In the genomic region with DNA sequence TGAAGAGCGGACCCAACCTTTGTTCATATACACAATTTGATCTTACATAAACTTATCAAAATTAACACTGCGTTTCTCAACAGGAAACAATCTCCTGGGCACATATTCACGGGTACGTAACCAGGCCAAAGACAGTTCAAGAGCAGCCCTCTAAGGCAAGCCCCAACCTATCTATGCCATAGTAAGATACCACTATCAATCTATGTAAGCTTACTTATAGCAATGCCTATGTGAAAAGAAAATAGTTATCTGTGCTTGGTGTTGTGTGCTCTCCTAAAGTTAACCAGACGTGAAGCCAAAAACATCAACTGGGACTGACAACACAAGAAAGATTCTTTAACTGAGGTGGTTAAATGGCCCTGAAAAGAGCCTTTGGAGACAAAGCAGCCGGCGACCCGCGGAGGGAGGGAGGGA, we compare ENCODE assay signal across 8 cellular contexts. TPM values are rescaled to one million over a fixed set of nuclear protein-coding genes. Genes with fewer than 3 reads are reported as not detected.
DNase-seq lines count a peak whose midpoint lies in the region; ATAC-seq and TF ChIP-seq lines count a peak whose summit lies in the region.

No MANE protein-coding gene starts in this region.

- H3K9me3 ChIP-seq in PC-3 (ENCODE audit: low read length) (no peaks in the 10 kb centered on the region), duodenal mucosa (ENCODE audit: control insufficient read depth in 1 of 2, low read length in 2 of 2) (no peaks in the 10 kb centered on the region)

- no peaks in the 10 kb centered on the region for H3K27me3 ChIP-seq in PC-3 (ENCODE audit: low read length)
- no peaks in the 10 kb centered on the region for H3K27me3 ChIP-seq in duodenal mucosa (ENCODE audit: control insufficient read depth in 1 of 2, insufficient read depth in 2 of 2, low read length in 2 of 2)

- peaks cover 4% of the 10 kb centered on the region for H3K36me3 Mint-ChIP-seq in nephron (ENCODE audit: low read depth)

- no peak overlapping the region for H2AFZ ChIP-seq in PC-3 (ENCODE audit: low read length)

- H3K9me2 ChIP-seq in PC-3 (replicated peaks; ENCODE audit: low read length) = no peaks in the 10 kb centered on the region

- H3K9ac ChIP-seq in PC-3 (ENCODE audit: low read length) (peak overlapping the region; percentile 83), duodenal mucosa (ENCODE audit: low read depth in 1 of 2, low read length in 2 of 2) (peak overlapping the region; percentile 76 to 94)

- H3K27me3 Mint-ChIP-seq in nephron (ENCODE audit: low read depth) = no peaks in the 10 kb centered on the region

- H3K4me1 ChIP-seq in PC-3 (ENCODE audit: insufficient read depth, low read length) = peaks cover 32% of the 10 kb centered on the region
- H3K4me1 ChIP-seq in duodenal mucosa (ENCODE audit: control insufficient read depth in 1 of 2, insufficient read depth in 2 of 2, low read length in 2 of 2) = peaks cover 33 to 40% of the 10 kb centered on the region in 2 donors

- H4K20me1 ChIP-seq in PC-3 (ENCODE audit: low read length) = peaks cover 5% of the 10 kb centered on the region

- intact Hi-C loops in PC-3 (cut with micrococcal nuclease) = no loop called here

- no peaks in the 10 kb centered on the region for H3F3A ChIP-seq in PC-3 (ENCODE audit: low read length, unreplicated experiment)

- H3K9me3 Mint-ChIP-seq in nephron = no peaks in the 10 kb centered on the region

- CTCF ChIA-PET in PC-3 (lab: Charles Lee) = no interaction called here

- DNase-seq in PC-3 = peak; percentile 17
- DNase-seq in NCI-H128 (lab: John Stamatoyannopoulos, UW; ENCODE audit: unreplicated experiment) = no peak
- DNase-seq in stimulated activated CD4-positive, alpha-beta T cell treated with anti-CD3 and anti-CD28 coated beads, Interleukin-12 subunit alpha, Interleukin-12 subunit beta, amount 100 ng/mL, for 4 hours = no peak
- DNase-seq in effector CD8-positive, alpha-beta T cell (lab: John Stamatoyannopoulos, UW) = no peak

- peaks cover 47% of the 10 kb centered on the region for H3K4me1 Mint-ChIP-seq in nephron

- H3K79me2 ChIP-seq in PC-3 (ENCODE audit: low read length) = peaks cover 52% of the 10 kb centered on the region

- no peaks in the 10 kb centered on the region for H3K36me3 ChIP-seq in PC-3 (ENCODE audit: low read depth, low read length)
- H3K36me3 ChIP-seq in duodenal mucosa (ENCODE audit: control insufficient read depth in 1 of 2, insufficient read depth in 2 of 2, low read length in 2 of 2) = peaks cover 0 to 6% of the 10 kb centered on the region in 2 donors

- TF ChIP-seq CTCF in PC-3 (conservative IDR thresholded peaks at IDR 0.05; ENCODE audit: low read depth, low read length) (no peak), nephron (IDR thresholded peaks at IDR 0.05; ENCODE audit: unreplicated experiment in 3 of 3) (no peak)

- H3K4me3 Mint-ChIP-seq in nephron = peak overlapping the region; percentile 79 to 86 (median 84)

- peak overlapping the region; percentile 70 to 95 (median 92) for H3K27ac Mint-ChIP-seq in nephron

- H3K4me2 ChIP-seq in PC-3 (ENCODE audit: low read length) = peak overlapping the region; percentile 98

- peak overlapping the region; percentile 37 for H3K27ac ChIP-seq in PC-3 (ENCODE audit: low read length)
- peak overlapping the region; percentile 57 for H3K27ac ChIP-seq in duodenal mucosa (ENCODE audit: low read depth, low read length)

- H3K4me3 ChIP-seq in GM08714 (ENCODE audit: low read length) = peak overlapping the region; percentile 99
- peak overlapping the region; percentile 90 for H3K4me3 ChIP-seq in PC-3 (ENCODE audit: low read length)
- H3K4me3 ChIP-seq in duodenal mucosa (ENCODE audit: low read depth in 1 of 2, low read length in 2 of 2) = peak overlapping the region; percentile 84 to 86

- no peak for ATAC-seq in PC-3
- no peak for ATAC-seq in HG03108 (IDR thresholded peaks at IDR 0.05; ENCODE audit: unreplicated experiment)

- no TSS peak for BruUV-seq in PC-3 (replicated peaks; lab: Mats Ljungman, UMichigan)

- POLR2A ChIA-PET in PC-3 (lab: Charles Lee; ENCODE audit: unreplicated experiment) = interaction anchor here (0.6 kb wide), 1 partner anchor 36 kb away, joined by 5 read pairs; no protein-coding TSS in a partner anchor

RNA-seq across cellular contexts. Expression of a gene that starts 49.4 kb away (rescaled TPM):
- 27.6 and 38.6 TPM in 2 replicates for total RNA-seq in PC-3 (2014; rRNA removed)
